In genomic region chr12:1580036-1580435, GRCh38 we compare ENCODE assay signal across 28 cellular contexts. TPM values are rescaled to one million over a fixed set of nuclear protein-coding genes. Genes with fewer than 3 reads are reported as not detected.
"Had no signal": no experiment of that assay in that cellular context is flagged by ENCODE, and none has a peak within 500 bp of the region (broad histone marks: within the 10 kb centered on the region; RNA-seq: fewer than 3 reads in every experiment).

No MANE protein-coding gene starts in this region.

- H3K36me3 Mint-ChIP-seq: activated naive CD8-positive, alpha-beta T cell treated with anti-CD3 and anti-CD28 coated beads for 36 hours had no signal

- H3K79me2 ChIP-seq: hepatocyte had no signal

- DNase-seq: activated CD4-positive, alpha-beta T cell treated with anti-CD3 and anti-CD28 coated beads for 4 hours; activated CD4-positive, alpha-beta T cell treated with anti-CD3 and anti-CD28 coated beads, Interleukin-2, amount 50 U/mL, for 4 hours; activated effector memory CD4-positive, alpha-beta T cell treated with Interleukin-2 at 50 U/mL for 16 hours; activated naive CD4-positive, alpha-beta T cell treated with anti-CD3 and anti-CD28 coated beads for 36 hours; activated naive CD8-positive, alpha-beta T cell treated with anti-CD3 and anti-CD28 coated beads for 36 hours; activated T-cell treated with anti-CD3 and anti-CD28 coated beads for 4 hours; adrenal gland; aorta; brain microvascular endothelial cell; caudate nucleus; effector memory CD4-positive, alpha-beta T cell; erythroblast; foreskin melanocyte; left cardiac atrium; left ventricle myocardium superior; nucleus accumbens; stimulated activated CD4-positive, alpha-beta T cell treated with anti-CD3 and anti-CD28 coated beads, Interleukin-15, amount 100 ng/mL, for 24 hours; stimulated activated CD4-positive, alpha-beta T cell treated with anti-CD3 and anti-CD28 coated beads, Interleukin-2, amount 100 ng/mL, for 24 hours; stimulated activated naive B cell treated with anti-CD40 and anti-IgM and Interleukin-4, amounts not matched to agents 10 μg/mL and 1 μg/mL and 100 μg/mL, for 72 hours; stomach; thyroid gland; upper lobe of right lung had no signal

- H3K27me3 Mint-ChIP-seq: activated naive CD8-positive, alpha-beta T cell treated with anti-CD3 and anti-CD28 coated beads for 36 hours; stimulated activated naive B cell treated with anti-CD40 and anti-IgM and Interleukin-4, amounts not matched to agents 10 μg/mL and 1 μg/mL and 100 μg/mL, for 72 hours had no signal

- H3K9me3 ChIP-seq: adrenal gland, right atrium auricular region, stomach, thyroid gland, upper lobe of right lung had no signal

- H3K4me3 ChIP-seq: adrenal gland, hepatocyte, right atrium auricular region, stomach, thyroid gland, upper lobe of right lung had no signal

- H3K27ac Mint-ChIP-seq: activated naive CD4-positive, alpha-beta T cell treated with anti-CD3 and anti-CD28 coated beads for 36 hours; activated naive CD8-positive, alpha-beta T cell treated with anti-CD3 and anti-CD28 coated beads for 36 hours; dendritic cell treated with granulocyte-macrophage colony-stimulating factor and Interleukin-4, amounts not matched to agents 40 ng/mL and 50 ng/mL, for 4 days; stimulated activated naive B cell treated with anti-CD40 and anti-IgM and Interleukin-4, amounts not matched to agents 10 μg/mL and 1 μg/mL and 100 μg/mL, for 72 hours had no signal

- H3K27ac ChIP-seq: adrenal gland, brain microvascular endothelial cell, hepatocyte, right atrium auricular region, stomach, thyroid gland, upper lobe of right lung, VCaP had no signal

- H2AFZ ChIP-seq: hepatocyte had no signal

- H3K4me2 ChIP-seq: hepatocyte had no signal

- ATAC-seq: left cardiac atrium; left ventricle myocardium superior; stimulated activated naive B cell treated with anti-CD40 and anti-IgM and Interleukin-4, amounts not matched to agents 10 μg/mL and 1 μg/mL and 100 μg/mL, for 72 hours; upper lobe of right lung had no signal

- H3K36me3 ChIP-seq: adrenal gland, brain microvascular endothelial cell, right atrium auricular region, thyroid gland, upper lobe of right lung had no signal

- H3K4me3 Mint-ChIP-seq: activated naive CD4-positive, alpha-beta T cell treated with anti-CD3 and anti-CD28 coated beads for 36 hours; activated naive CD8-positive, alpha-beta T cell treated with anti-CD3 and anti-CD28 coated beads for 36 hours; dendritic cell treated with granulocyte-macrophage colony-stimulating factor and Interleukin-4, amounts not matched to agents 40 ng/mL and 50 ng/mL, for 4 days; nephron; stimulated activated naive B cell treated with anti-CD40 and anti-IgM and Interleukin-4, amounts not matched to agents 10 μg/mL and 1 μg/mL and 100 μg/mL, for 72 hours had no signal

- H3K9me3 Mint-ChIP-seq: activated naive CD4-positive, alpha-beta T cell treated with anti-CD3 and anti-CD28 coated beads for 36 hours; activated naive CD8-positive, alpha-beta T cell treated with anti-CD3 and anti-CD28 coated beads for 36 hours; dendritic cell treated with granulocyte-macrophage colony-stimulating factor and Interleukin-4, amounts not matched to agents 40 ng/mL and 50 ng/mL, for 4 days; nephron; stimulated activated naive B cell treated with anti-CD40 and anti-IgM and Interleukin-4, amounts not matched to agents 10 μg/mL and 1 μg/mL and 100 μg/mL, for 72 hours had no signal

- H3K27me3 ChIP-seq: adrenal gland, brain microvascular endothelial cell, hepatocyte, right atrium auricular region, stomach, thyroid gland, upper lobe of right lung had no signal

RNA-seq across cellular contexts. Expression of gene WNT5B, which starts 49.0 kb away (rescaled TPM):
- total RNA-seq: activated naive CD4-positive, alpha-beta T cell treated with anti-CD3 and anti-CD28 coated beads for 36 hours; pulmonary artery endothelial cell had no signal
